10 cellular contexts compared by ENCODE assay signal in genomic region chr13:23575632-23576031, GRCh38.
"Had no signal": no experiment of that assay in that cellular context is flagged by ENCODE, and none has a peak within 500 bp of the region (broad histone marks: within the 10 kb centered on the region; RNA-seq: fewer than 3 reads in every experiment).

No MANE protein-coding gene starts in this region.

- H3K4me2 ChIP-seq: GM23338 had no signal

- DNase-seq: H9, HCEC 1CT, HFFc6, IMR-90, KG1 had no signal

- H3K4me3 Mint-ChIP-seq: GM23338, H9, HFFc6 had no signal

- FAIRE-seq: H1, H54, K562 had no signal

- H3K27ac ChIP-seq: HL-60 had no signal

- H3K27ac Mint-ChIP-seq: GM23338, H9, HFFc6 had no signal

- H2AFZ ChIP-seq: GM23338 had no signal

- H3K4me3 ChIP-seq: GM23338, K562 had no signal

- ATAC-seq: GM23338, K562 had no signal

- H3K9me3 Mint-ChIP-seq: GM23338, H9, HFFc6 had no signal
